1 cellular context compared by ENCODE assay signal in genomic region chr2:7819860-7820259, GRCh38.
TF ChIP-seq lines count a peak whose summit lies in the region.

No MANE protein-coding gene starts in this region.

TF ChIP-seq in IMR-90, 13 proteins besides CTCF, POLR2A, EP300 and RAD21 (continued from another document):
- TF ChIP-seq ELK1 (IDR thresholded peaks at IDR 0.05; ENCODE audit: borderline replicate concordance, low read depth, low read length) = no peak
